ENCODE assay signal across 8 cellular contexts in genomic region chr6:28880894-28881780, GRCh38. TPM values are rescaled to one million over a fixed set of nuclear protein-coding genes. Genes with fewer than 3 reads are reported as not detected.
A peak's percentile ranks its signal among the peaks of the same experiment; 100 is the strongest.
DNase-seq lines count a peak whose midpoint lies in the region; ATAC-seq and TF ChIP-seq lines count a peak whose summit lies in the region.

No MANE protein-coding gene starts in this region.

- H3K4me1 ChIP-seq in HUES64 (ENCODE audit: insufficient read depth, low read length) (no peaks in the 10 kb centered on the region), osteoblast (ENCODE audit: insufficient read depth, low read length) (no peaks in the 10 kb centered on the region), upper lobe of left lung (peaks cover 0 to 6% (median 2%) of the 10 kb centered on the region in 4 donors)

- TF ChIP-seq EP300 in upper lobe of left lung (IDR thresholded peaks at IDR 0.05) = peak in 1 of 4 donors; percentile 4

- TF ChIP-seq CTCF in RWPE1 (conservative IDR thresholded peaks at IDR 0.05; ENCODE audit: low read depth) (no peak), osteoblast (IDR thresholded peaks at IDR 0.05; ENCODE audit: extremely low read depth, low read depth, low read length) (no peak), upper lobe of left lung (IDR thresholded peaks at IDR 0.05) (no peak)

- H3K9ac ChIP-seq in HUES64 (ENCODE audit: low read depth, low read length) = peak overlapping the region; percentile 75

- H4K20me1 ChIP-seq in osteoblast (ENCODE audit: insufficient read depth, low read length) = no peaks in the 10 kb centered on the region

- ATAC-seq in Right ventricle myocardium superior (ENCODE audit: poor library complexity) (peak; percentile 83), upper lobe of left lung (ENCODE audit: low FRiP score in 2 of 2) (peak; percentile 67 to 86), GM19452 (IDR thresholded peaks at IDR 0.05; ENCODE audit: unreplicated experiment) (no peak)

- H3K9me3 ChIP-seq in HUES64 (ENCODE audit: insufficient read depth, low read depth, low read length) (peaks cover 4% of the 10 kb centered on the region; the same call in 1 of the 2 replicates), osteoblast (ENCODE audit: low read depth, low read length) (no peaks in the 10 kb centered on the region), upper lobe of left lung (peaks cover 0 to 7% (median 0%) of the 10 kb centered on the region in 4 donors)

- DNase-seq in COR-L47 (lab: John Stamatoyannopoulos, UW) (peak; percentile 38), RWPE1 (ENCODE audit: low spot score) (peak; percentile 31), Right ventricle myocardium superior (peak; percentile 73), osteoblast (ENCODE audit: insufficient read length, low spot score, missing footprints) (peak; percentile 85), upper lobe of left lung (peak in 1 of 2 donors; percentile 38)
- DNase-seq in activated naive CD8-positive, alpha-beta T cell treated with anti-CD3 and anti-CD28 coated beads, Interleukin-2, amount 50 U/mL, for 16 hours (ENCODE audit: low read depth, low spot score) = peak; percentile 52

- H3K4me2 ChIP-seq in osteoblast (ENCODE audit: insufficient read depth, low read length) = peak overlapping the region; percentile 77

- H3K27ac ChIP-seq in HUES64 (ENCODE audit: low read depth, low read length) (no peak overlapping the region), RWPE1 (no peak overlapping the region), osteoblast (ENCODE audit: low read depth, low read length) (peak overlapping the region; percentile 14), upper lobe of left lung (no peak overlapping the region)

- WGBS in HUES64 = 13% methylated on average over 27 of the region's 28 CpGs
- WGBS in upper lobe of left lung, 2 donors = 8 to 10% methylated on average over 28 of the region's 28 CpGs

- H3K79me2 ChIP-seq in osteoblast (ENCODE audit: insufficient read depth, low read length) = no peaks in the 10 kb centered on the region

- H2AFZ ChIP-seq in osteoblast (ENCODE audit: low read length) = peak overlapping the region; percentile 90

- no peaks in the 10 kb centered on the region for H3K27me3 ChIP-seq in HUES64 (ENCODE audit: insufficient read depth, low read length)
- peaks cover 21% of the 10 kb centered on the region for H3K27me3 ChIP-seq in osteoblast (ENCODE audit: insufficient read depth, low read length)
- H3K27me3 ChIP-seq in upper lobe of left lung = no peaks in the 10 kb centered on the region

- POLR2A ChIA-PET in RWPE1 (lab: Yijun Ruan, JAX; ENCODE audit: low non-redundant PET) = no interaction called here

- intact Hi-C loops in Right ventricle myocardium superior (cut with DNase I) = no loop called here

- H3K36me3 ChIP-seq in HUES64 (ENCODE audit: insufficient read depth, low read length) (no peaks in the 10 kb centered on the region), osteoblast (ENCODE audit: insufficient read depth, low read length) (no peaks in the 10 kb centered on the region), upper lobe of left lung (no peaks in the 10 kb centered on the region)

- CTCF ChIA-PET in RWPE1 (lab: Yijun Ruan, JAX) = no interaction called here

- TF ChIP-seq POLR2A in upper lobe of left lung (IDR thresholded peaks at IDR 0.05) = no peak

- H3K4me3 ChIP-seq in HUES64 (ENCODE audit: low read length) (peak overlapping the region; percentile 88), osteoblast (ENCODE audit: insufficient read depth, low read length) (peak overlapping the region; percentile 74), upper lobe of left lung (peak overlapping the region in 3 of 4 donors; percentile 29 to 55 (median 48))

RNA-seq across cellular contexts. Expression of gene TRIM27, which starts 42.6 kb away (rescaled TPM):
- polyA plus RNA-seq in HUES64 (2013, experiment 1 of 2) = 53.2 TPM
- 44.4 TPM for polyA plus RNA-seq in HUES64 (2013, experiment 2 of 2)
- total RNA-seq in Right ventricle myocardium superior (15.7 TPM), osteoblast (53.6 and 63.6 TPM in 2 replicates), upper lobe of left lung (10 to 100 TPM; 45.8 to 90.1 (median 55.5) TPM)
